Comparison of ENCODE assay signal across 3 cellular contexts in genomic region chrX:52471301-52471700, GRCh38. TPM values are rescaled to one million over a fixed set of nuclear protein-coding genes. Genes with fewer than 3 reads are reported as not detected.
"Had no signal": no experiment of that assay in that cellular context is flagged by ENCODE, and none has a peak within 500 bp of the region (broad histone marks: within the 10 kb centered on the region; RNA-seq: fewer than 3 reads in every experiment).

No MANE protein-coding gene starts in this region.

RNA-seq across cellular contexts. Expression of gene XAGE1A, which starts 24.3 kb away (rescaled TPM):
- total RNA-seq: LHCN-M2, M059J, MCF 10A had no signal

RNA-seq across cellular contexts. Expression of gene XAGE1B, which starts 45.6 kb away (rescaled TPM):
- total RNA-seq: LHCN-M2, M059J, MCF 10A had no signal
